ENCODE assay signal across 13 cellular contexts in genomic region chr10:79490400-79491081, GRCh38. TPM values are rescaled to one million over a fixed set of nuclear protein-coding genes. Genes with fewer than 3 reads are reported as not detected.
DNase-seq lines count a peak whose midpoint lies in the region; ATAC-seq, FAIRE-seq and TF ChIP-seq lines count a peak whose summit lies in the region.
"Had no signal": no experiment of that assay in that cellular context is flagged by ENCODE, and none has a peak within 500 bp of the region (broad histone marks: within the 10 kb centered on the region; RNA-seq: fewer than 3 reads in every experiment).

No MANE protein-coding gene starts in this region.

- ATAC-seq in GM12878 (peak; percentile 23), left lung (peak; percentile 18)
- ATAC-seq: Panc1 had no signal

- H3K9ac ChIP-seq in GM12878 (ENCODE audit: control insufficient read depth, insufficient read depth, low read length): no peak overlapping the region
- H3K9ac ChIP-seq: parathyroid adenoma had no signal

- no peaks in the 10 kb centered on the region for H4K20me1 ChIP-seq in GM12878 (ENCODE audit: control insufficient read depth, insufficient read depth)

- peak overlapping the region; percentile 31 for H2AFZ ChIP-seq in GM12878 (ENCODE audit: control insufficient read depth, low read depth, low read length)
- H2AFZ ChIP-seq: parathyroid adenoma had no signal

- H3K27me3 ChIP-seq in GM12878 (replicated peaks in 1 of 2; ENCODE audit: control insufficient read depth in 2 of 2, insufficient read depth in 2 of 2, low read length in 1 of 2) (peaks cover 3% of the 10 kb centered on the region in 2 experiments; a peak in 2 of 4 replicates), left lung (no peaks in the 10 kb centered on the region), transverse colon (no peaks in the 10 kb centered on the region), prostate gland (replicated peaks; ENCODE audit: insufficient read depth) (no peaks in the 10 kb centered on the region)

- H3K4me1 ChIP-seq in GM12878 (ENCODE audit: control insufficient read depth, insufficient read depth, low read length) (peaks cover 6% of the 10 kb centered on the region), left lung (peaks cover 0 to 10% of the 10 kb centered on the region in 2 donors), transverse colon (peaks cover 0 to 10% (median 3%) of the 10 kb centered on the region in 4 donors), prostate gland (replicated peaks) (no peaks in the 10 kb centered on the region)
- H3K4me1 ChIP-seq: parathyroid adenoma had no signal

- CTCF ChIA-PET in GM12878 (lab: Yijun Ruan, JAX): interaction anchor here (6.6 kb wide), 1 partner anchor 116 kb away, joined by 100 read pairs; no protein-coding TSS in a partner anchor

- in situ Hi-C loops in GM12878 (cut with MboI): no loop called here
- in situ Hi-C loops in transverse colon (cut with MboI; ENCODE audit: low pct_ligation_motif_present in 1 of 4, low pct_unique_long_range_greater_than_20kb in 1 of 4, low sequenced_read_pairs in 3 of 4): no loop called here

- no peak overlapping the region for H3K27ac ChIP-seq in GM12878 (ENCODE audit: control insufficient read depth, insufficient read depth)
- peak overlapping the region in 1 of 2 donors; percentile 27 for H3K27ac ChIP-seq in left lung
- H3K27ac ChIP-seq in transverse colon: peak overlapping the region; percentile 0 to 51 (median 42)
- H3K27ac ChIP-seq in prostate gland: no peak overlapping the region
- H3K27ac ChIP-seq: 22Rv1, parathyroid adenoma had no signal

- TF ChIP-seq RAD21 in GM12878 (IDR thresholded peaks at IDR 0.05; ENCODE audit: insufficient read depth, low read depth, low read length): no peak

- peak; percentile 13 for DNase-seq in DMS79 treated with DMSO at 0.1 percent for 48 hours (lab: John Stamatoyannopoulos, UW)
- no peak for DNase-seq in DMS79 (lab: John Stamatoyannopoulos, UW)
- DNase-seq in GM12878 (ENCODE audit: low read depth, low spot score): no peak
- no peak for DNase-seq in left lung
- peak; percentile 27 for DNase-seq in transverse colon
- DNase-seq in NCI-H1930 (lab: John Stamatoyannopoulos, UW): no peak
- DNase-seq in prostate gland (ENCODE audit: low spot score): no peak
- no peak for DNase-seq in GM19238 (ENCODE audit: insufficient read length, low spot score)
- DNase-seq: activated CD4-positive, CD25-positive, alpha-beta regulatory T cell; activated gamma-delta T cell treated with Interleukin-2 at 50 U/mL for 16 hours had no signal

- intact Hi-C loops in GM12878 (cut with micrococcal nuclease; ENCODE audit: unreplicated experiment): loop anchor here (1.0 kb wide), 1 partner anchor 116 kb away; no protein-coding TSS in a partner anchor
- intact Hi-C loops in left lung (cut with DNase I): no loop called here
- intact Hi-C loops in transverse colon (cut with DNase I; ENCODE audit: low total_unique reads): no loop called here
- intact Hi-C loops in prostate gland (cut with DNase I): no loop called here

- TF ChIP-seq CTCF in GM12878 (IDR thresholded peaks at IDR 0.05 in 2 of 3, conservative IDR thresholded peaks at IDR 0.05 in 1 of 3; ENCODE audit: control insufficient read depth in 2 of 3, extremely low read depth in 1 of 3, insufficient read depth in 1 of 3, low read depth in 3 of 3, low read length in 3 of 3) (no peak), left lung (IDR thresholded peaks at IDR 0.05) (no peak), transverse colon (IDR thresholded peaks at IDR 0.05) (no peak), prostate gland (IDR thresholded peaks at IDR 0.05) (no peak)

- 0 out of 2 replicates have a peak overlapping the region, but pooled peaks have one; percentile 7 for H3K4me2 ChIP-seq in GM12878 (ENCODE audit: control insufficient read depth, insufficient read depth)

- TF ChIP-seq EP300 in GM12878 (IDR thresholded peaks at IDR 0.05; ENCODE audit: borderline replicate concordance in 1 of 2, control insufficient read depth in 1 of 2, low read depth in 2 of 2, low read length in 2 of 2): no peak
- TF ChIP-seq EP300 in transverse colon (IDR thresholded peaks at IDR 0.05; ENCODE audit: low read depth): no peak

- H3K79me2 ChIP-seq in GM12878 (ENCODE audit: control insufficient read depth, insufficient read depth, low read length): no peaks in the 10 kb centered on the region
- H3K79me2 ChIP-seq: parathyroid adenoma had no signal

- H3K36me3 ChIP-seq in GM12878 (ENCODE audit: control insufficient read depth in 2 of 2, insufficient read depth in 2 of 2, low read length in 1 of 2) (no peaks in the 10 kb centered on the region), left lung (no peaks in the 10 kb centered on the region), transverse colon (no peaks in the 10 kb centered on the region), prostate gland (no peaks in the 10 kb centered on the region)

- H3K4me3 ChIP-seq in GM12878 (no peak overlapping the region), left lung (no peak overlapping the region), transverse colon (no peak overlapping the region), prostate gland (no peak overlapping the region)

- TF ChIP-seq POLR2A in GM12878 (IDR thresholded peaks at IDR 0.05; ENCODE audit: low read depth, low read length): no peak
- TF ChIP-seq POLR2A in transverse colon (IDR thresholded peaks at IDR 0.05): no peak
- no peak for TF ChIP-seq POLR2A in prostate gland (IDR thresholded peaks at IDR 0.05)

- no peak for FAIRE-seq in GM12878 (lab: Jason Lieb, UNC)

- POLR2A ChIA-PET in GM12878 (lab: Charles Lee): no interaction called here

- RAD21 ChIA-PET in GM12878 (lab: Charles Lee; ENCODE audit: unreplicated experiment): interaction anchor here (0.6 to 1.1 kb wide), 3 partner anchors 21 to 116 kb away, joined by 3 read pairs; no protein-coding TSS in a partner anchor

- SMC1A ChIA-PET in GM12878 (lab: Charles Lee; ENCODE audit: uncharacterized antibody, unreplicated experiment): no interaction called here

- H3K9me3 ChIP-seq in GM12878 (replicated peaks; ENCODE audit: control insufficient read depth, insufficient read depth, low read length): no peaks in the 10 kb centered on the region
- H3K9me3 ChIP-seq in left lung: no peaks in the 10 kb centered on the region
- H3K9me3 ChIP-seq in transverse colon: no peaks in the 10 kb centered on the region
- no peaks in the 10 kb centered on the region for H3K9me3 ChIP-seq in prostate gland

- 34% methylated on average over 9 of the region's 9 CpGs for WGBS in GM12878 (ENCODE audit: insufficient coverage, insufficient replicate concordance, low lambda C conversion rate, missing lambda C conversion rate)
- WGBS in transverse colon (ENCODE audit: low coverage in 1 of 2), 2 donors: 62 to 81% methylated on average over 2 to 9 of the region's 9 CpGs
- WGBS in prostate gland: 54% methylated on average over 9 of the region's 9 CpGs

- no TSS peak for BruUV-seq in GM12878 (replicated peaks; lab: Mats Ljungman, UMichigan)

TF ChIP-seq in GM12878, 131 proteins besides CTCF, POLR2A, EP300 and RAD21 (continues in another document):
- TF ChIP-seq TCF12 (IDR thresholded peaks at IDR 0.05; ENCODE audit: low read depth, low read length): peak; percentile 56; the same call in 1 of the 2 replicates
- TF ChIP-seq SUPT20H (IDR thresholded peaks at IDR 0.05; ENCODE audit: borderline replicate concordance, control insufficient read depth, low read depth, low read length): no peak

RNA-seq across cellular contexts. Expression of gene EIF5AL1, which starts 21.8 kb away (rescaled TPM):
- not detected in 2 replicates for total RNA-seq in GM12878 (2013; cell fraction: nucleolus; rRNA removed)
- 0.45 and 0.71 TPM in 2 replicates for total RNA-seq in GM12878 (2014; rRNA removed)
- 0.09 and 0.22 TPM in 2 replicates for total RNA-seq in GM12878 (2014; rRNA removed; fragmentation: Illumina TruSeq; extraction: Trizol)
- 0.08 and 0.26 TPM in 2 replicates for total RNA-seq in GM12878 (2021)
- polyA plus RNA-seq in GM12878 (2011; ENCODE audit: low read depth): 0.84 TPM
- 1.2 and 1.3 TPM in 2 replicates for polyA plus RNA-seq in GM12878 (2011; rRNA removed)
- 0.85 and 2.0 TPM in 2 replicates for polyA plus RNA-seq in GM12878 (2011; cell fraction: cytosol; rRNA removed)
- polyA plus RNA-seq in GM12878 (2011; cell fraction: nucleus; rRNA removed): 0.44 and 0.51 TPM in 2 replicates
- 1.1 and 1.2 TPM in 2 replicates for polyA plus RNA-seq in GM12878 (2012)
- polyA plus RNA-seq in GM12878 (2014; fragmentation: Illumina TruSeq; extraction: Trizol): 1.7 and 3.3 TPM in 2 replicates
- polyA plus RNA-seq in GM12878 (2014; fragmentation: Nextera tagmentation; extraction: Ambion mirVana): under 1 TPM in 1 of 2 experiments, not detected in 1; 0.02 TPM
- polyA plus RNA-seq in GM12878 (2014; rRNA removed): 0.29 and 0.46 TPM in 2 replicates
- 1 to 10 TPM; 6.5 to 8.3 TPM for polyA plus RNA-seq in GM12878 (2016; fragmentation: Nextera tagmentation; extraction: Ambion mirVana)
- 1.5 and 3.9 TPM in 2 replicates for polyA minus RNA-seq in GM12878 (2011; rRNA and poly(A)+ RNA removed)
- polyA minus RNA-seq in GM12878 (2011; cell fraction: cytosol; rRNA and poly(A)+ RNA removed): 0.21 and 0.40 TPM in 2 replicates
- 0.12 and 0.38 TPM in 2 replicates for polyA minus RNA-seq in GM12878 (2011; cell fraction: nucleus; rRNA and poly(A)+ RNA removed)
- total RNA-seq in left lung: under 1 TPM; 0.24 to 0.76 TPM
- under 1 TPM in 2 of 4 donors, not detected in 2; 0.16 to 0.27 TPM for total RNA-seq in transverse colon
- 1 to 10 TPM in 1 of 2 donors, under 1 TPM in 1; 0.32 to 1.5 TPM for total RNA-seq in prostate gland

RNA-seq across cellular contexts. Expression of gene ZCCHC24, which starts 45.1 kb away (rescaled TPM):
- total RNA-seq in GM12878 (2013; cell fraction: nucleolus; rRNA removed): 0.51 and 0.54 TPM in 2 replicates
- total RNA-seq in GM12878 (2014; rRNA removed): not detected in 2 replicates
- 0.04 and 0.05 TPM in 2 replicates for total RNA-seq in GM12878 (2014; rRNA removed; fragmentation: Illumina TruSeq; extraction: Trizol)
- 0.24 and 0.62 TPM in 2 replicates for total RNA-seq in GM12878 (2021)
- 0.09 TPM for polyA plus RNA-seq in GM12878 (2011; ENCODE audit: low read depth)
- 0.16 and 0.34 TPM in 2 replicates for polyA plus RNA-seq in GM12878 (2011; rRNA removed)
- 0.38 and 0.45 TPM in 2 replicates for polyA plus RNA-seq in GM12878 (2011; cell fraction: cytosol; rRNA removed)
- 0.37 and 0.39 TPM in 2 replicates for polyA plus RNA-seq in GM12878 (2011; cell fraction: nucleus; rRNA removed)
- polyA plus RNA-seq in GM12878 (2012): 0.11 and 0.16 TPM in 2 replicates
- polyA plus RNA-seq in GM12878 (2014; fragmentation: Illumina TruSeq; extraction: Trizol): 0.03 and 0.04 TPM in 2 replicates
- under 1 TPM in 1 of 2 experiments, not detected in 1; 0.02 TPM for polyA plus RNA-seq in GM12878 (2014; fragmentation: Nextera tagmentation; extraction: Ambion mirVana)
- polyA plus RNA-seq in GM12878 (2014; rRNA removed): 0.04 TPM in 2 replicates
- not detected for polyA plus RNA-seq in GM12878 (2016; fragmentation: Nextera tagmentation; extraction: Ambion mirVana)
- 0.22 and 0.57 TPM in 2 replicates for polyA minus RNA-seq in GM12878 (2011; rRNA and poly(A)+ RNA removed)
- polyA minus RNA-seq in GM12878 (2011; cell fraction: cytosol; rRNA and poly(A)+ RNA removed): 0.27 and 0.31 TPM in 2 replicates
- 0.24 and 0.29 TPM in 2 replicates for polyA minus RNA-seq in GM12878 (2011; cell fraction: nucleus; rRNA and poly(A)+ RNA removed)
- 10 to 100 TPM; 31.2 to 42.4 TPM for total RNA-seq in left lung
- 10 to 100 TPM; 15.6 to 41.1 (median 22.5) TPM for total RNA-seq in transverse colon
- total RNA-seq in prostate gland: 10 to 100 TPM; 20.8 to 51.2 TPM

Comparison
In these comparisons a context has a peak if more than half of its experiments do, and no peak if none do; other contexts are left out.
1. DNase-seq: peak in DMS79 treated with DMSO at 0.1 percent for 48 hours (single experiment) and transverse colon (single experiment); none in DMS79 (single experiment), GM12878 (single experiment), left lung (0 of 2), NCI-H1930 (0 of 2), prostate gland (single experiment) and GM19238 (single experiment).
2. H3K27ac ChIP-seq: peak in transverse colon (4 of 4); none in GM12878 (single experiment) and prostate gland (0 of 2).
3. RNA of gene ZCCHC24, which starts 45.1 kb away (total RNA-seq): 20.8 to 51.2 TPM in prostate gland, 31.2 to 42.4 TPM in left lung and 15.6 to 41.1 TPM in transverse colon; 0.04 to 0.62 TPM in GM12878; every median in the first group is over 10 times any median in the second.